ENCODE assay signal across 1 cellular context in genomic region chr6:30814137-30815084, GRCh38.
TF ChIP-seq lines count a peak whose summit lies in the region.

No MANE protein-coding gene starts in this region.

TF ChIP-seq in K562, 482 proteins besides CTCF, POLR2A, EP300 and RAD21 (continued from another document and continues in another):
- peak; percentile 35; the same call in 1 of the 2 replicates for TF ChIP-seq ZNF79 (CRISPR knock-in tag; IDR thresholded peaks at IDR 0.05; ENCODE audit: low read depth)
- no peak for TF ChIP-seq C11orf30 (IDR thresholded peaks at IDR 0.05; ENCODE audit: low read depth)
- no peak for TF ChIP-seq ZNF785 (CRISPR knock-in tag; IDR thresholded peaks at IDR 0.05)
- no peak for TF ChIP-seq POU5F1 (IDR thresholded peaks at IDR 0.05; ENCODE audit: borderline replicate concordance, low read depth, low read length, partially characterized antibody)
- peak; percentile 18 for TF ChIP-seq TEAD2 (tag; IDR thresholded peaks at IDR 0.05)
- no peak for TF ChIP-seq ZNF165 (CRISPR knock-in tag; IDR thresholded peaks at IDR 0.05; ENCODE audit: borderline replicate concordance)
- TF ChIP-seq CHD4 (IDR thresholded peaks at IDR 0.05; ENCODE audit: insufficient read depth, insufficient replicate concordance, low read depth, low read length, poor library complexity, severe bottlenecking) = no peak
- TF ChIP-seq ZNF511 (CRISPR knock-in tag; IDR thresholded peaks at IDR 0.05) = 0 out of 2 replicates have a peak, but pooled peaks have one; percentile 1
- no peak for TF ChIP-seq NONO (IDR thresholded peaks at IDR 0.05; ENCODE audit: low read depth in 2 of 2, low read length in 1 of 2)
- no peak for TF ChIP-seq MBD1 (CRISPR knock-in tag; IDR thresholded peaks at IDR 0.05)
- no peak for TF ChIP-seq POLR2G (IDR thresholded peaks at IDR 0.05; ENCODE audit: low read depth, low read length)
- TF ChIP-seq TSHZ1 (CRISPR knock-in tag; IDR thresholded peaks at IDR 0.05) = no peak
- TF ChIP-seq ARID1B (IDR thresholded peaks at IDR 0.05) = peak; percentile 85
- TF ChIP-seq CHD1 (IDR thresholded peaks at IDR 0.05; ENCODE audit: low read length) = no peak
- TF ChIP-seq NR0B1 (IDR thresholded peaks at IDR 0.05; ENCODE audit: partially characterized antibody) = no peak
- no peak for TF ChIP-seq NFE2 (IDR thresholded peaks at IDR 0.05; ENCODE audit: low read depth)
- TF ChIP-seq, protein P1, sequence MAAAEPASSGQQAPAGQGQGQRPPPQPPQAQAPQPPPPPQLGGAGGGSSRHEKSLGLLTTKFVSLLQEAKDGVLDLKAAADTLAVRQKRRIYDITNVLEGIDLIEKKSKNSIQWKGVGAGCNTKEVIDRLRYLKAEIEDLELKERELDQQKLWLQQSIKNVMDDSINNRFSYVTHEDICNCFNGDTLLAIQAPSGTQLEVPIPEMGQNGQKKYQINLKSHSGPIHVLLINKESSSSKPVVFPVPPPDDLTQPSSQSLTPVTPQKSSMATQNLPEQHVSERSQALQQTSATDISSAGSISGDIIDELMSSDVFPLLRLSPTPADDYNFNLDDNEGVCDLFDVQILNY (CRISPR knock-in tag; IDR thresholded peaks at IDR 0.05) = no peak
- TF ChIP-seq U2AF1 (optimal IDR thresholded peaks at IDR 0.05; ENCODE audit: low read depth, low read length) = no peak
- no peak for TF ChIP-seq CBFB (CRISPR knock-in tag; IDR thresholded peaks at IDR 0.05)
- TF ChIP-seq PTRF (tag; IDR thresholded peaks at IDR 0.05) = peak; percentile 73; the same call in 1 of the 2 replicates
- no peak for TF ChIP-seq RBFOX2 (IDR thresholded peaks at IDR 0.05; ENCODE audit: low read depth, low read length)
- TF ChIP-seq NR2C1 (IDR thresholded peaks at IDR 0.05) = no peak
- peak; percentile 51 for TF ChIP-seq NR2C1 (tag; IDR thresholded peaks at IDR 0.05)
- no peak for TF ChIP-seq ZBTB7A (IDR thresholded peaks at IDR 0.05; ENCODE audit: borderline replicate concordance, control insufficient read depth, low read depth, low read length)
- peak; percentile 59 for TF ChIP-seq FOS (IDR thresholded peaks at IDR 0.05; ENCODE audit: extremely low read depth, insufficient read length)
- peak; percentile 83 for TF ChIP-seq RAD51 (IDR thresholded peaks at IDR 0.05; ENCODE audit: borderline replicate concordance, low read depth)
- TF ChIP-seq, protein P2, sequence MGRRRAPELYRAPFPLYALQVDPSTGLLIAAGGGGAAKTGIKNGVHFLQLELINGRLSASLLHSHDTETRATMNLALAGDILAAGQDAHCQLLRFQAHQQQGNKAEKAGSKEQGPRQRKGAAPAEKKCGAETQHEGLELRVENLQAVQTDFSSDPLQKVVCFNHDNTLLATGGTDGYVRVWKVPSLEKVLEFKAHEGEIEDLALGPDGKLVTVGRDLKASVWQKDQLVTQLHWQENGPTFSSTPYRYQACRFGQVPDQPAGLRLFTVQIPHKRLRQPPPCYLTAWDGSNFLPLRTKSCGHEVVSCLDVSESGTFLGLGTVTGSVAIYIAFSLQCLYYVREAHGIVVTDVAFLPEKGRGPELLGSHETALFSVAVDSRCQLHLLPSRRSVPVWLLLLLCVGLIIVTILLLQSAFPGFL (CRISPR knock-in tag; IDR thresholded peaks at IDR 0.05) = no peak
- TF ChIP-seq ATF7 (IDR thresholded peaks at IDR 0.05) = no peak; the same call in 1 of the 2 replicates
- TF ChIP-seq PPARD (CRISPR knock-in tag; IDR thresholded peaks at IDR 0.05) = no peak
- TF ChIP-seq ZNF668 (CRISPR knock-in tag; IDR thresholded peaks at IDR 0.05) = no peak; the same call in 1 of the 2 replicates
- TF ChIP-seq, protein P3, sequence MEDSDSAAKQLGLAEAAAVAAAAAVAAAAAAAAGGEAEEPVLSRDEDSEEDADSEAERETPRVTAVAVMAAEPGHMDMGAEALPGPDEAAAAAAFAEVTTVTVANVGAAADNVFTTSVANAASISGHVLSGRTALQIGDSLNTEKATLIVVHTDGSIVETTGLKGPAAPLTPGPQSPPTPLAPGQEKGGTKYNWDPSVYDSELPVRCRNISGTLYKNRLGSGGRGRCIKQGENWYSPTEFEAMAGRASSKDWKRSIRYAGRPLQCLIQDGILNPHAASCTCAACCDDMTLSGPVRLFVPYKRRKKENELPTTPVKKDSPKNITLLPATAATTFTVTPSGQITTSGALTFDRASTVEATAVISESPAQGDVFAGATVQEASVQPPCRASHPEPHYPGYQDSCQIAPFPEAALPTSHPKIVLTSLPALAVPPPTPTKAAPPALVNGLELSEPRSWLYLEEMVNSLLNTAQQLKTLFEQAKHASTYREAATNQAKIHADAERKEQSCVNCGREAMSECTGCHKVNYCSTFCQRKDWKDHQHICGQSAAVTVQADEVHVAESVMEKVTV (CRISPR knock-in tag; IDR thresholded peaks at IDR 0.05) = no peak
- no peak for TF ChIP-seq HMG20A (CRISPR knock-in tag; conservative IDR thresholded peaks at IDR 0.05)
- TF ChIP-seq IRF1 (CRISPR knock-in tag; IDR thresholded peaks at IDR 0.05; ENCODE audit: borderline replicate concordance) = no peak
- TF ChIP-seq ZC3H11A (IDR thresholded peaks at IDR 0.05; ENCODE audit: low read depth, low read length) = no peak
- TF ChIP-seq SRSF1 (IDR thresholded peaks at IDR 0.05; ENCODE audit: low read depth, low read length) = no peak
- TF ChIP-seq, protein P4, sequence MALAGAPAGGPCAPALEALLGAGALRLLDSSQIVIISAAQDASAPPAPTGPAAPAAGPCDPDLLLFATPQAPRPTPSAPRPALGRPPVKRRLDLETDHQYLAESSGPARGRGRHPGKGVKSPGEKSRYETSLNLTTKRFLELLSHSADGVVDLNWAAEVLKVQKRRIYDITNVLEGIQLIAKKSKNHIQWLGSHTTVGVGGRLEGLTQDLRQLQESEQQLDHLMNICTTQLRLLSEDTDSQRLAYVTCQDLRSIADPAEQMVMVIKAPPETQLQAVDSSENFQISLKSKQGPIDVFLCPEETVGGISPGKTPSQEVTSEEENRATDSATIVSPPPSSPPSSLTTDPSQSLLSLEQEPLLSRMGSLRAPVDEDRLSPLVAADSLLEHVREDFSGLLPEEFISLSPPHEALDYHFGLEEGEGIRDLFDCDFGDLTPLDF (CRISPR knock-in tag; IDR thresholded peaks at IDR 0.05) = no peak
- TF ChIP-seq CHD2 (IDR thresholded peaks at IDR 0.05; ENCODE audit: low read depth, low read length) = no peak
- TF ChIP-seq BDP1 (IDR thresholded peaks at IDR 0.05; ENCODE audit: insufficient read depth, insufficient read length) = no peak
- peak; percentile 71 for TF ChIP-seq SMARCC2 (IDR thresholded peaks at IDR 0.05; ENCODE audit: low read depth)
- no peak for TF ChIP-seq ARID3B (CRISPR knock-in tag; IDR thresholded peaks at IDR 0.05; ENCODE audit: borderline replicate concordance)
- peak; percentile 39; the same call in 1 of the 2 replicates for TF ChIP-seq MTA2 (IDR thresholded peaks at IDR 0.05; ENCODE audit: low read depth)
- TF ChIP-seq ZFP1 (CRISPR knock-in tag; IDR thresholded peaks at IDR 0.05) = no peak
- TF ChIP-seq SREBF1 (IDR thresholded peaks at IDR 0.05; ENCODE audit: borderline replicate concordance, low read depth, low read length) = no peak
- no peak for TF ChIP-seq NR2C2 (CRISPR knock-in tag; IDR thresholded peaks at IDR 0.05)
- no peak; the same call in 1 of the 2 replicates for TF ChIP-seq NR2C2 (tag; IDR thresholded peaks at IDR 0.05)
- TF ChIP-seq ZNF174 (CRISPR knock-in tag; IDR thresholded peaks at IDR 0.05) = no peak
- TF ChIP-seq PHF20 (IDR thresholded peaks at IDR 0.05; ENCODE audit: partially characterized antibody) = no peak
- no peak for TF ChIP-seq TCF7L2 (IDR thresholded peaks at IDR 0.05; ENCODE audit: low read depth, low read length)
- TF ChIP-seq ZNF282 (CRISPR knock-in tag; IDR thresholded peaks at IDR 0.05) = no peak
- TF ChIP-seq HOXB6 (CRISPR knock-in tag; IDR thresholded peaks at IDR 0.05; ENCODE audit: borderline replicate concordance) = no peak; the same call in 1 of the 2 replicates
- TF ChIP-seq TEAD1 (CRISPR knock-in tag; IDR thresholded peaks at IDR 0.05) = peak in 1 of 2 experiments; percentile 44; a peak in 2 of 4 replicates
- TF ChIP-seq HMBOX1 (IDR thresholded peaks at IDR 0.05) = 0 out of 2 replicates have a peak, but pooled peaks have one; percentile 39
- TF ChIP-seq MYC (IDR thresholded peaks at IDR 0.05; ENCODE audit: low read depth, low read length) = peak; percentile 85
- no peak for TF ChIP-seq MYC (CRISPR knock-in tag; IDR thresholded peaks at IDR 0.05; ENCODE audit: borderline replicate concordance, low read depth)
